Comparison of ENCODE assay signal across 14 cellular contexts in genomic region chr11:123470862-123471261, GRCh38. TPM values are rescaled to one million over a fixed set of nuclear protein-coding genes. Genes with fewer than 3 reads are reported as not detected.
A peak's percentile ranks its signal among the peaks of the same experiment; 100 is the strongest.
DNase-seq lines count a peak whose midpoint lies in the region; ATAC-seq and TF ChIP-seq lines count a peak whose summit lies in the region.
"Had no signal": no experiment of that assay in that cellular context is flagged by ENCODE, and none has a peak within 500 bp of the region (broad histone marks: within the 10 kb centered on the region; RNA-seq: fewer than 3 reads in every experiment).

No MANE protein-coding gene starts in this region.

- no peak for TF ChIP-seq CTCF in fibroblast of pulmonary artery (IDR thresholded peaks at IDR 0.05; ENCODE audit: low read length, missing control alignments)

- no peaks in the 10 kb centered on the region for H3K36me3 Mint-ChIP-seq in stimulated activated effector memory CD8-positive, alpha-beta T cell treated with anti-CD3 and anti-CD28 coated beads, Interleukin-12 subunit alpha, Interleukin-12 subunit beta, amount 100 ng/mL, for 72 hours
- H3K36me3 Mint-ChIP-seq: IgD-negative memory B cell had no signal

- no peaks in the 10 kb centered on the region for H4K20me1 ChIP-seq in Karpas-422 (ENCODE audit: insufficient read depth, low read depth, low read length)

- H3K4me1 ChIP-seq in Karpas-422 (ENCODE audit: low read length): peaks cover 46% of the 10 kb centered on the region
- H3K4me1 ChIP-seq: Caco-2 had no signal

- H3K9me3 ChIP-seq in Karpas-422 (ENCODE audit: low read length): no peaks in the 10 kb centered on the region
- H3K9me3 ChIP-seq: Caco-2, HAP-1 had no signal

- peak overlapping the region; percentile 13 for H3K27ac Mint-ChIP-seq in stimulated activated effector memory CD8-positive, alpha-beta T cell treated with anti-CD3 and anti-CD28 coated beads, Interleukin-12 subunit alpha, Interleukin-12 subunit beta, amount 100 ng/mL, for 72 hours
- H3K27ac Mint-ChIP-seq: IgD-negative memory B cell had no signal

- ATAC-seq in stimulated activated effector memory CD8-positive, alpha-beta T cell treated with anti-CD3 and anti-CD28 coated beads, Interleukin-12 subunit alpha, Interleukin-12 subunit beta, amount 100 ng/mL, for 72 hours: no peak
- ATAC-seq in HG02970 (IDR thresholded peaks at IDR 0.05; ENCODE audit: low FRiP score, unreplicated experiment): no peak
- no peak for ATAC-seq in HG02798 (IDR thresholded peaks at IDR 0.05; ENCODE audit: poor library complexity, unreplicated experiment)

- H3K9ac ChIP-seq in Karpas-422 (ENCODE audit: low read length): no peak overlapping the region
- H3K9ac ChIP-seq: BLaER1 had no signal

- DNase-seq in EH (ENCODE audit: low read depth) (peak; percentile 27), Karpas-422 (peak; percentile 27), fibroblast of pulmonary artery (ENCODE audit: low read depth) (no peak), inferior parietal cortex (ENCODE audit: extremely low spot score) (no peak)
- DNase-seq in stimulated activated effector memory CD8-positive, alpha-beta T cell treated with anti-CD3 and anti-CD28 coated beads, Interleukin-12 subunit alpha, Interleukin-12 subunit beta, amount 100 ng/mL, for 72 hours (ENCODE audit: low spot score in 2 of 2): no peak
- DNase-seq: AML-193; Caco-2; CD8-positive, alpha-beta memory T cell; DMS53 had no signal

- no peaks in the 10 kb centered on the region for H3K9me3 Mint-ChIP-seq in stimulated activated effector memory CD8-positive, alpha-beta T cell treated with anti-CD3 and anti-CD28 coated beads, Interleukin-12 subunit alpha, Interleukin-12 subunit beta, amount 100 ng/mL, for 72 hours
- H3K9me3 Mint-ChIP-seq: CD8-positive, alpha-beta memory T cell; IgD-negative memory B cell had no signal

- H3K27me3 ChIP-seq in Karpas-422 (ENCODE audit: low read length): no peaks in the 10 kb centered on the region
- H3K27me3 ChIP-seq: BLaER1 had no signal

- H3K4me2 ChIP-seq in Karpas-422 (ENCODE audit: low read depth, low read length, poor library complexity, severe bottlenecking): peak overlapping the region; percentile 45
- H3K4me2 ChIP-seq: BLaER1 had no signal

- H3K36me3 ChIP-seq in Karpas-422 (ENCODE audit: insufficient read depth, low read length): no peaks in the 10 kb centered on the region
- H3K36me3 ChIP-seq: HAP-1 had no signal

- H2AFZ ChIP-seq in Karpas-422 (ENCODE audit: low read length): 0 out of 2 replicates have a peak overlapping the region, but pooled peaks have one; percentile 1

- H3K4me3 Mint-ChIP-seq in stimulated activated effector memory CD8-positive, alpha-beta T cell treated with anti-CD3 and anti-CD28 coated beads, Interleukin-12 subunit alpha, Interleukin-12 subunit beta, amount 100 ng/mL, for 72 hours: no peak overlapping the region
- H3K4me3 Mint-ChIP-seq: CD8-positive, alpha-beta memory T cell; IgD-negative memory B cell had no signal

- no peak overlapping the region for H3K27ac ChIP-seq in Karpas-422 (ENCODE audit: low read length)
- H3K27ac ChIP-seq: BLaER1 had no signal

- no peaks in the 10 kb centered on the region for H3K9me2 ChIP-seq in Karpas-422 (replicated peaks; ENCODE audit: insufficient read depth, low read length)

- peaks cover 9% of the 10 kb centered on the region for H3K4me1 Mint-ChIP-seq in stimulated activated effector memory CD8-positive, alpha-beta T cell treated with anti-CD3 and anti-CD28 coated beads, Interleukin-12 subunit alpha, Interleukin-12 subunit beta, amount 100 ng/mL, for 72 hours

- H3K4me3 ChIP-seq in Karpas-422 (ENCODE audit: low read length) (no peak overlapping the region), fibroblast of pulmonary artery (replicated peaks; ENCODE audit: low read depth, low read length) (peak overlapping the region; percentile 41)
- H3K4me3 ChIP-seq: BLaER1, HAP-1 had no signal

- no peaks in the 10 kb centered on the region for H3K79me2 ChIP-seq in Karpas-422 (ENCODE audit: low read length)

RNA-seq across cellular contexts. Expression of gene GRAMD1B, which starts 40.8 kb away (rescaled TPM):
- total RNA-seq in Karpas-422 (2014; rRNA removed; shearing (Covaris generic); ENCODE audit: low replicate concordance): 59.9 and 79.0 TPM in 2 replicates

Comparison
In these comparisons a context has a peak if more than half of its experiments do, and no peak if none do; other contexts are left out.
1. DNase-seq: peak in EH (single experiment) and Karpas-422 (single experiment); none in fibroblast of pulmonary artery (single experiment), stimulated activated effector memory CD8-positive, alpha-beta T cell treated with anti-CD3 and anti-CD28 coated beads, Interleukin-12 subunit alpha, Interleukin-12 subunit beta, amount 100 ng/mL, for 72 hours (0 of 2) and inferior parietal cortex (single experiment).